Comparison of ENCODE assay signal across 1 cellular context in the genomic region with DNA sequence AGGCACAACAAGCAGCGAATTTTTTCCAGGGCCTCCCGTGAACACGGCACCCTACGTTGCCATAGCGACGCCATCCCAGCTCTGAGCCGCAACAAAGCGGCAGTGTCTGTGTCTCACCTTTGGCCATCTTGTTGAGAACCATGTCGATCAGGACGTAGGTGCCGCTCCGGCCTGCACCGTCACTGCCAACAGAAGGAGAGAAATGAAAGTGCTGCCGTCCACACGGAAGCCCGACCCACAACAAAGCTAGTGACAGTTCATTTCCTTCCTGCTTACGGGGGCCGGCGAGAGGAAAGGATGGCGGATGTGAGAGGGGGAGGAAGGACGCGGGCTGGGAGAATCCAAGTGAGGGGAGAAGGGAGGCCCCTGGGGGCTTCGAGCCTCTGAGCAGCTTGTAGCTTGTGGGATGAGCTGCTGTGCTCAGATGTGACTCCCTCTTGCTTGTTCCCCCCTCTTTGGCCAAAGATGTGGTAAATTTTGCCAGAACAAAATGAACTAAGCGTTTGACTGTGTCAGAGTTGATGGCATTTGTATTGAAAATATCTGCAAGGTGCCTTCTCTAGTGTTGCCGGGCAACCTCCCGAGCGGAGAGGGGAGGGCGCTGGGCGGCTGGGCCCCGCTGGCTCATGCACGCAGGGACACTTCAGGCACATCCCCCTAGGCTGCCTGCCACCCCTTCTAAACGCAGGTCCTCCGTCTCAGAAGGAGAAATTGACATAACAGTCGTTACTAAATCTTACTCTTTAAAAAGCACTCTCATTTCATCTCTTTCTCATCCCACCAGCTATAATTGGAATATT.
TF ChIP-seq lines count a peak whose summit lies in the region.

No MANE protein-coding gene starts in this region.

TF ChIP-seq in HepG2, 621 proteins besides CTCF, POLR2A, EP300 and RAD21 (continued from another document and continues in another):
- TF ChIP-seq, protein P1, sequence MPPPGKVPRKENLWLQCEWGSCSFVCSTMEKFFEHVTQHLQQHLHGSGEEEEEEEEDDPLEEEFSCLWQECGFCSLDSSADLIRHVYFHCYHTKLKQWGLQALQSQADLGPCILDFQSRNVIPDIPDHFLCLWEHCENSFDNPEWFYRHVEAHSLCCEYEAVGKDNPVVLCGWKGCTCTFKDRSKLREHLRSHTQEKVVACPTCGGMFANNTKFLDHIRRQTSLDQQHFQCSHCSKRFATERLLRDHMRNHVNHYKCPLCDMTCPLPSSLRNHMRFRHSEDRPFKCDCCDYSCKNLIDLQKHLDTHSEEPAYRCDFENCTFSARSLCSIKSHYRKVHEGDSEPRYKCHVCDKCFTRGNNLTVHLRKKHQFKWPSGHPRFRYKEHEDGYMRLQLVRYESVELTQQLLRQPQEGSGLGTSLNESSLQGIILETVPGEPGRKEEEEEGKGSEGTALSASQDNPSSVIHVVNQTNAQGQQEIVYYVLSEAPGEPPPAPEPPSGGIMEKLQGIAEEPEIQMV (CRISPR knock-in tag; IDR thresholded peaks at IDR 0.05; ENCODE audit: low read depth) = no peak
- TF ChIP-seq SP1 (IDR thresholded peaks at IDR 0.05) = no peak
- no peak for TF ChIP-seq SP1 (CRISPR knock-in tag; IDR thresholded peaks at IDR 0.05)
- TF ChIP-seq CREM (IDR thresholded peaks at IDR 0.05) = no peak
- TF ChIP-seq CREM (CRISPR knock-in tag; IDR thresholded peaks at IDR 0.05) = no peak
- no peak for TF ChIP-seq SIN3A (IDR thresholded peaks at IDR 0.05; ENCODE audit: borderline replicate concordance, low read depth, low read length)
- TF ChIP-seq, protein P2, sequence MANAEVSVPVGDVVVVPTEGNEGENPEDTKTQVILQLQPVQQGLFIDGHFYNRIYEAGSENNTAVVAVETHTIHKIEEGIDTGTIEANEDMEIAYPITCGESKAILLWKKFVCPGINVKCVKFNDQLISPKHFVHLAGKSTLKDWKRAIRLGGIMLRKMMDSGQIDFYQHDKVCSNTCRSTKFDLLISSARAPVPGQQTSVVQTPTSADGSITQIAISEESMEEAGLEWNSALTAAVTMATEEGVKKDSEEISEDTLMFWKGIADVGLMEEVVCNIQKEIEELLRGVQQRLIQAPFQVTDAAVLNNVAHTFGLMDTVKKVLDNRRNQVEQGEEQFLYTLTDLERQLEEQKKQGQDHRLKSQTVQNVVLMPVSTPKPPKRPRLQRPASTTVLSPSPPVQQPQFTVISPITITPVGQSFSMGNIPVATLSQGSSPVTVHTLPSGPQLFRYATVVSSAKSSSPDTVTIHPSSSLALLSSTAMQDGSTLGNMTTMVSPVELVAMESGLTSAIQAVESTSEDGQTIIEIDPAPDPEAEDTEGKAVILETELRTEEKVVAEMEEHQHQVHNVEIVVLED (CRISPR knock-in tag; IDR thresholded peaks at IDR 0.05; ENCODE audit: borderline replicate concordance) = no peak
- peak; percentile 39; the same call in 1 of the 2 replicates for TF ChIP-seq RXRB (CRISPR knock-in tag; IDR thresholded peaks at IDR 0.05; ENCODE audit: borderline replicate concordance)
- no peak for TF ChIP-seq CREB1 (IDR thresholded peaks at IDR 0.05)
- no peak for TF ChIP-seq CREB1 (CRISPR knock-in tag; IDR thresholded peaks at IDR 0.05)
- no peak for TF ChIP-seq ZNF749 (CRISPR knock-in tag; IDR thresholded peaks at IDR 0.05; ENCODE audit: borderline replicate concordance)
- 0 out of 2 replicates have a peak, but pooled peaks have one; percentile 16 for TF ChIP-seq ZNF605 (CRISPR knock-in tag; IDR thresholded peaks at IDR 0.05)
- TF ChIP-seq ZNF576 (CRISPR knock-in tag; IDR thresholded peaks at IDR 0.05) = no peak
- peak; percentile 49; the same call in 1 of the 2 replicates for TF ChIP-seq TBX2 (CRISPR knock-in tag; IDR thresholded peaks at IDR 0.05; ENCODE audit: borderline replicate concordance)
- TF ChIP-seq TBX3 (IDR thresholded peaks at IDR 0.05; ENCODE audit: borderline replicate concordance) = peak; percentile 7; the same call in 1 of the 2 replicates
- no peak for TF ChIP-seq ZNF451 (CRISPR knock-in tag; IDR thresholded peaks at IDR 0.05)
- no peak for TF ChIP-seq SSRP1 (CRISPR knock-in tag; IDR thresholded peaks at IDR 0.05)
- no peak for TF ChIP-seq RAD51 (IDR thresholded peaks at IDR 0.05; ENCODE audit: borderline replicate concordance)
- no peak for TF ChIP-seq SRSF4 (IDR thresholded peaks at IDR 0.05; ENCODE audit: low read depth, low read length, poor library complexity, severe bottlenecking)
- TF ChIP-seq ZMAT5 (CRISPR knock-in tag; IDR thresholded peaks at IDR 0.05; ENCODE audit: borderline replicate concordance, low read depth) = no peak
- TF ChIP-seq SIX4 (CRISPR knock-in tag; IDR thresholded peaks at IDR 0.05) = no peak
- TF ChIP-seq KDM4B (CRISPR knock-in tag; IDR thresholded peaks at IDR 0.05) = no peak
- TF ChIP-seq ZNF780A (CRISPR knock-in tag; IDR thresholded peaks at IDR 0.05) = no peak
- 0 out of 2 replicates have a peak, but pooled peaks have one; percentile 10 for TF ChIP-seq ZNF83 (CRISPR knock-in tag; IDR thresholded peaks at IDR 0.05; ENCODE audit: borderline replicate concordance)
- TF ChIP-seq ZNF225 (CRISPR knock-in tag; IDR thresholded peaks at IDR 0.05) = 0 out of 2 replicates have a peak, but pooled peaks have one; percentile 15
- TF ChIP-seq GABPA (IDR thresholded peaks at IDR 0.05; ENCODE audit: low read depth, low read length) = peak; percentile 24; the same call in 1 of the 2 replicates
- peak; percentile 51 for TF ChIP-seq GABPA (CRISPR knock-in tag; IDR thresholded peaks at IDR 0.05; ENCODE audit: low read depth)
- TF ChIP-seq POLR2AphosphoS5 (IDR thresholded peaks at IDR 0.05; ENCODE audit: low read depth, low read length) = 0 out of 2 replicates have a peak, but pooled peaks have one; percentile 20
- no peak for TF ChIP-seq ELF4 (CRISPR knock-in tag; IDR thresholded peaks at IDR 0.05; ENCODE audit: borderline replicate concordance)
- TF ChIP-seq NR2F2 (IDR thresholded peaks at IDR 0.05; ENCODE audit: borderline replicate concordance, low read depth) = no peak
- peak; percentile 63; the same call in 1 of the 2 replicates for TF ChIP-seq ZSCAN29 (CRISPR knock-in tag; conservative IDR thresholded peaks at IDR 0.05)
- no peak for TF ChIP-seq SALL2 (CRISPR knock-in tag; IDR thresholded peaks at IDR 0.05)
- peak; percentile 52 for TF ChIP-seq IKZF4 (CRISPR knock-in tag; IDR thresholded peaks at IDR 0.05; ENCODE audit: borderline replicate concordance, low read depth, not compliant biosample characterization)
- TF ChIP-seq IRF2 (CRISPR knock-in tag; IDR thresholded peaks at IDR 0.05) = peak; percentile 30; the same call in 1 of the 2 replicates
- TF ChIP-seq ELF1 (CRISPR knock-in tag; IDR thresholded peaks at IDR 0.05) = peak; percentile 59
- no peak for TF ChIP-seq XBP1 (CRISPR knock-in tag; IDR thresholded peaks at IDR 0.05)
- TF ChIP-seq ZNF629 (CRISPR knock-in tag; conservative IDR thresholded peaks at IDR 0.05) = no peak
- no peak; the same call in 1 of the 2 replicates for TF ChIP-seq SMAD1 (CRISPR knock-in tag; IDR thresholded peaks at IDR 0.05; ENCODE audit: borderline replicate concordance, low read depth)
- no peak for TF ChIP-seq HOXA7 (CRISPR knock-in tag; IDR thresholded peaks at IDR 0.05)
- no peak for TF ChIP-seq ZFP36 (IDR thresholded peaks at IDR 0.05; ENCODE audit: borderline replicate concordance, low read depth, low read length, partially characterized antibody)
- no peak for TF ChIP-seq REL (CRISPR knock-in tag; conservative IDR thresholded peaks at IDR 0.05)
- TF ChIP-seq ZHX1 (CRISPR knock-in tag; IDR thresholded peaks at IDR 0.05; ENCODE audit: low read depth) = 0 out of 2 replicates have a peak, but pooled peaks have one; percentile 34
- no peak for TF ChIP-seq BORCS8-MEF2B (CRISPR knock-in tag; IDR thresholded peaks at IDR 0.05)
- no peak for TF ChIP-seq DMAP1 (CRISPR knock-in tag; IDR thresholded peaks at IDR 0.05)
- peak; percentile 40; the same call in 1 of the 2 replicates for TF ChIP-seq PAXIP1 (CRISPR knock-in tag; conservative IDR thresholded peaks at IDR 0.05)
- TF ChIP-seq KDM2A (CRISPR knock-in tag; IDR thresholded peaks at IDR 0.05; ENCODE audit: borderline replicate concordance, low read depth) = 0 out of 2 replicates have a peak, but pooled peaks have one; percentile 33
- peak; percentile 42; the same call in 1 of the 2 replicates for TF ChIP-seq TAF1 (CRISPR knock-in tag; IDR thresholded peaks at IDR 0.05)
- no peak for TF ChIP-seq SETDB1 (CRISPR knock-in tag; IDR thresholded peaks at IDR 0.05; ENCODE audit: borderline replicate concordance)
- TF ChIP-seq SOX13 (IDR thresholded peaks at IDR 0.05) = no peak
- 0 out of 4 replicates have a peak, but pooled peaks of 1 of the 2 experiments have one; percentile 23 for TF ChIP-seq SOX13 (CRISPR knock-in tag; conservative IDR thresholded peaks at IDR 0.05 in 1 of 2, IDR thresholded peaks at IDR 0.05 in 1 of 2)
- no peak for TF ChIP-seq HMGA1 (CRISPR knock-in tag; conservative IDR thresholded peaks at IDR 0.05)
- no peak for TF ChIP-seq ZNF468 (CRISPR knock-in tag; IDR thresholded peaks at IDR 0.05)
- no peak for TF ChIP-seq ZNF205 (CRISPR knock-in tag; IDR thresholded peaks at IDR 0.05)
- TF ChIP-seq ZGPAT (CRISPR knock-in tag; IDR thresholded peaks at IDR 0.05) = 0 out of 2 replicates have a peak, but pooled peaks have one; percentile 26
- no peak for TF ChIP-seq CEBPB (IDR thresholded peaks at IDR 0.05; ENCODE audit: borderline replicate concordance, low read depth, low read length)
- TF ChIP-seq PHF21A (CRISPR knock-in tag; IDR thresholded peaks at IDR 0.05) = no peak
- peak; percentile 4 for TF ChIP-seq AGO1 (IDR thresholded peaks at IDR 0.05; ENCODE audit: low read depth, low read length, poor library complexity, severe bottlenecking)
- TF ChIP-seq, protein P3, sequence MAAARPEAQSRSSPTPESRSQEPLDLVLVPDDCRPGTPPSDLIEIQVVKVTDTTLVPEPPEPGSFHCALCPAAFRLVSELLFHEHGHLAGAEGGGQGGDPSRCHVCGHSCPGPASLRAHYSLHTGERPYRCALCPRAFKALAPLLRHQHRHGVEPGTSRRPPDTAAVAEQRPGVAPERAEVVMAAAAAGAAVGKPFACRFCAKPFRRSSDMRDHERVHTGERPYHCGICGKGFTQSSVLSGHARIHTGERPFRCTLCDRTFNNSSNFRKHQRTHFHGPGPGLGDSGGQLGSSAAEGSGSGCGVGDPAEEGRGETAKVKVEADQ (CRISPR knock-in tag; IDR thresholded peaks at IDR 0.05; ENCODE audit: borderline replicate concordance) = peak; percentile 49; the same call in 1 of the 2 replicates
- TF ChIP-seq ZNF274 (CRISPR knock-in tag; IDR thresholded peaks at IDR 0.05) = 0 out of 2 replicates have a peak, but pooled peaks have one; percentile 28
- peak; percentile 66 for TF ChIP-seq SAP130 (CRISPR knock-in tag; IDR thresholded peaks at IDR 0.05; ENCODE audit: low read depth)
- peak; percentile 54; the same call in 1 of the 2 replicates for TF ChIP-seq HOXA3 (CRISPR knock-in tag; IDR thresholded peaks at IDR 0.05)
